16 cellular contexts compared by ENCODE assay signal in genomic region chr21:46438241-46438640, GRCh38.
"Had no signal": no experiment of that assay in that cellular context is flagged by ENCODE, and none has a peak within 500 bp of the region (broad histone marks: within the 10 kb centered on the region; RNA-seq: fewer than 3 reads in every experiment).

No MANE protein-coding gene starts in this region.

- H3K27ac Mint-ChIP-seq: neural progenitor cell, progenitor cell of endocrine pancreas had no signal

- DNase-seq: effector CD4-positive, alpha-beta T cell; glutamatergic neuron; kidney; left cardiac atrium; left ventricle myocardium inferior; natural killer cell; occipital lobe; pancreas; right cardiac atrium; small intestine; stimulated activated CD4-positive, alpha-beta T cell treated with anti-CD3 and anti-CD28 coated beads, Interleukin-2, amount 100 ng/mL, for 48 hours; stimulated activated naive CD4-positive, alpha-beta T cell treated with Interleukin-2 at 50 U/mL for 16 hours; trophoblast cell had no signal

- H3K27me3 Mint-ChIP-seq: progenitor cell of endocrine pancreas had no signal

- H3K9me3 Mint-ChIP-seq: natural killer cell, neural progenitor cell had no signal

- H3K4me3 Mint-ChIP-seq: natural killer cell, neural progenitor cell had no signal

- ATAC-seq: left cardiac atrium, mucosa of descending colon, natural killer cell, pancreas, right cardiac atrium had no signal

- H3K36me3 Mint-ChIP-seq: natural killer cell had no signal
